Comparison of ENCODE assay signal across 8 cellular contexts in the genomic region with DNA sequence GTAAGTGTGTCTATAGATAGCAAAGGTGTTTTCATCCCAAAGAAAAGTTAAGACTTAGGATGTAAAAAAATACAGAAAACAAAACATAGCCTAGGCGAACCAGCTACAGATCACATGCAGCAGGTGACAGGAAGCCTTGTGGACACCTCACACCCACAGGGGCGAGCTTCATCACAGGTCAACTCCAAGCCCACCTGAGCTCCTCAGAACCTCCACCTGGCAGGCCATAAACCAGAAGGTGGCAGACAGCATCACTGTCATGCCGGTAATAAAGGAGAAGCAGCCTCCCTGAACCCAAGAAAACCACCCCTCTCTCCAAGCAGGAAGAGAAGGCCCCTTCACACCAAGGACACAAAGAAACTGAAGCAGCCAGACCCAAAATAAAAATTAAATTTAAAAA. TPM values are rescaled to one million over a fixed set of nuclear protein-coding genes. Genes with fewer than 3 reads are reported as not detected.
DNase-seq lines count a peak whose midpoint lies in the region; ATAC-seq and TF ChIP-seq lines count a peak whose summit lies in the region.

No MANE protein-coding gene starts in this region.

- POLR2A ChIA-PET in MCF 10A (lab: Yijun Ruan, JAX) = interaction anchor here (0.6 to 3.2 kb wide), 19 partner anchors 11 to 642 kb away, joined by 3 to 38 read pairs (median 4); no protein-coding TSS in a partner anchor

- no peaks in the 10 kb centered on the region for H3K27me3 Mint-ChIP-seq in MCF 10A (ENCODE audit: insufficient read depth, unreplicated experiment)

- H3K27me3 ChIP-seq in mononuclear cell (ENCODE audit: insufficient read depth, low read length) = no peaks in the 10 kb centered on the region

- H3K4me3 ChIP-seq in mononuclear cell (ENCODE audit: low read length) = peak overlapping the region; percentile 78

- BruUV-seq in MCF 10A (replicated peaks; lab: Mats Ljungman, UMichigan) = no TSS peak

- intact Hi-C loops in MCF 10A (cut with micrococcal nuclease) = loop anchor here (1.0 to 2.0 kb wide), 2 partner anchors 15 to 114 kb away; no protein-coding TSS in a partner anchor

- H3K4me1 ChIP-seq in mononuclear cell (ENCODE audit: insufficient read depth, low read length) = peaks cover 34% of the 10 kb centered on the region

- no peaks in the 10 kb centered on the region for H3K9me3 ChIP-seq in mononuclear cell (ENCODE audit: low read depth, low read length)

- H3K36me3 Mint-ChIP-seq in MCF 10A (ENCODE audit: insufficient read depth, unreplicated experiment) = peaks cover 6% of the 10 kb centered on the region

- CTCF ChIA-PET in MCF 10A (lab: Yijun Ruan, JAX) = interaction anchor here (0.6 to 5.8 kb wide), 7 partner anchors 25 to 117 kb away, joined by 3 to 67 read pairs (median 5); no protein-coding TSS in a partner anchor

- peak overlapping the region; percentile 87 for H3K4me3 Mint-ChIP-seq in MCF 10A (ENCODE audit: unreplicated experiment)

- ATAC-seq in GM19324 (IDR thresholded peaks at IDR 0.05; ENCODE audit: low FRiP score, unreplicated experiment) = no peak

- H3K9me3 Mint-ChIP-seq in MCF 10A (ENCODE audit: unreplicated experiment) = no peaks in the 10 kb centered on the region

- H3K4me1 Mint-ChIP-seq in MCF 10A (ENCODE audit: insufficient read depth, unreplicated experiment) = peaks cover 21% of the 10 kb centered on the region

- DNase-seq in DMS153 treated with DMSO at 0.1 percent for 48 hours (lab: John Stamatoyannopoulos, UW; ENCODE audit: unreplicated experiment) (peak; percentile 20), DMS153 (lab: John Stamatoyannopoulos, UW) (no peak), NCI-H69 (lab: John Stamatoyannopoulos, UW) (peak; percentile 76), MCF 10A (ENCODE audit: unreplicated experiment) (no peak), NCI-H1694 treated with DMSO at 0.1 percent for 48 hours (lab: John Stamatoyannopoulos, UW) (no peak)
- no peak for DNase-seq in effector CD8-positive, alpha-beta T cell (lab: John Stamatoyannopoulos, UW)

- no peak for TF ChIP-seq CTCF in MCF 10A (IDR thresholded peaks at IDR 0.05; ENCODE audit: unreplicated experiment)

- peak overlapping the region; percentile 91 for H3K27ac Mint-ChIP-seq in MCF 10A (ENCODE audit: low read depth, unreplicated experiment)

RNA-seq across cellular contexts. Expression of a gene that starts 1.0 kb away (rescaled TPM):
- total RNA-seq in MCF 10A (2022) = 9.8 and 12.1 TPM in 2 replicates
- total RNA-seq in mononuclear cell = 18.4 TPM

Comparison
In these comparisons a context has a peak if more than half of its experiments do, and no peak if none do; other contexts are left out.
1. DNase-seq: peak in DMS153 treated with DMSO at 0.1 percent for 48 hours (single experiment) and NCI-H69 (single experiment); none in DMS153 (single experiment), MCF 10A (single experiment), NCI-H1694 treated with DMSO at 0.1 percent for 48 hours (single experiment) and effector CD8-positive, alpha-beta T cell (single experiment).